ENCODE assay signal across 21 cellular contexts in genomic region chr14:88829685-88830302, GRCh38. TPM values are rescaled to one million over a fixed set of nuclear protein-coding genes. Genes with fewer than 3 reads are reported as not detected.
DNase-seq lines count a peak whose midpoint lies in the region; ATAC-seq and TF ChIP-seq lines count a peak whose summit lies in the region.
"Had no signal": no experiment of that assay in that cellular context is flagged by ENCODE, and none has a peak within 500 bp of the region (broad histone marks: within the 10 kb centered on the region; RNA-seq: fewer than 3 reads in every experiment).

No MANE protein-coding gene starts in this region.

- ATAC-seq in right lobe of liver (peak in 1 of 4 donors; percentile 18), GM21381 (IDR thresholded peaks at IDR 0.05; ENCODE audit: unreplicated experiment) (no peak)
- ATAC-seq: esophagus mucosa; left lung; mucosa of descending colon; right cardiac atrium; stimulated activated naive CD8-positive, alpha-beta T cell treated with anti-CD3 and anti-CD28 coated beads, Interleukin-15, Interleukin-2, amounts not matched to agents 100 U/mL and 50 U/mL, for 24 hours; T-helper 17 cell had no signal

- 62% methylated on average over 4 of the region's 4 CpGs for WGBS in right lobe of liver (ENCODE audit: insufficient coverage, low coverage, low lambda C conversion rate, missing lambda C conversion rate)
- 76 to 87% methylated on average over 3 to 4 of the region's 4 CpGs for WGBS in transverse colon (ENCODE audit: low coverage in 1 of 2), 2 donors

- H3K27me3 ChIP-seq in Karpas-422 (ENCODE audit: low read length) = no peaks in the 10 kb centered on the region
- no peaks in the 10 kb centered on the region for H3K27me3 ChIP-seq in WERI-Rb-1 (ENCODE audit: insufficient read depth, low read depth, severe bottlenecking)
- H3K27me3 ChIP-seq in right lobe of liver = no peaks in the 10 kb centered on the region
- H3K27me3 ChIP-seq in transverse colon = no peaks in the 10 kb centered on the region
- H3K27me3 ChIP-seq: left lung had no signal

- no peaks in the 10 kb centered on the region for H3K9me2 ChIP-seq in Karpas-422 (replicated peaks; ENCODE audit: insufficient read depth, low read length)

- H3K9ac ChIP-seq in Karpas-422 (ENCODE audit: low read length) = no peak overlapping the region

- H3K36me3 ChIP-seq in Karpas-422 (ENCODE audit: insufficient read depth, low read length) (no peaks in the 10 kb centered on the region), WERI-Rb-1 (peaks cover 6% of the 10 kb centered on the region), right lobe of liver (no peaks in the 10 kb centered on the region), transverse colon (no peaks in the 10 kb centered on the region)
- H3K36me3 ChIP-seq: left lung had no signal

- H3K9me3 ChIP-seq in Karpas-422 (ENCODE audit: low read length) (no peaks in the 10 kb centered on the region), WERI-Rb-1 (ENCODE audit: severe bottlenecking) (no peaks in the 10 kb centered on the region), right lobe of liver (no peaks in the 10 kb centered on the region), transverse colon (no peaks in the 10 kb centered on the region)
- H3K9me3 ChIP-seq: left lung, mucosa of descending colon had no signal

- peaks cover 17% of the 10 kb centered on the region for H4K20me1 ChIP-seq in Karpas-422 (ENCODE audit: insufficient read depth, low read depth, low read length)

- peak; percentile 21 to 46 for DNase-seq in AML-193 (lab: John Stamatoyannopoulos, UW)
- no peak for DNase-seq in Karpas-422
- DNase-seq in WERI-Rb-1 = peak; percentile 57
- no peak for DNase-seq in right lobe of liver
- DNase-seq in activated CD4-positive, alpha-beta T cell treated with anti-CD3 and anti-CD28 coated beads for 1 hour = no peak
- no peak for DNase-seq in transverse colon
- no peak for DNase-seq in hepatic stellate cell (ENCODE audit: low spot score)
- DNase-seq: activated B cell treated with CpG ODN at 0.5 μM for 24 hours; activated CD8-positive, alpha-beta memory T cell treated with anti-CD3 and anti-CD28 coated beads for 24 hours; CD8-positive, alpha-beta memory T cell; left lung; mucosa of descending colon; NCI-H1694; NCI-H446; right cardiac atrium; SHP77 treated with DMSO at 0.1 percent for 48 hours; stimulated activated naive CD8-positive, alpha-beta T cell treated with anti-CD3 and anti-CD28 coated beads, Interleukin-15, Interleukin-2, amounts not matched to agents 100 U/mL and 50 U/mL, for 24 hours; T-helper 17 cell had no signal

- in situ Hi-C loops in transverse colon (cut with MboI; ENCODE audit: low pct_ligation_motif_present in 1 of 4, low pct_unique_long_range_greater_than_20kb in 1 of 4, low sequenced_read_pairs in 3 of 4) = no loop called here

- H2AFZ ChIP-seq in Karpas-422 (ENCODE audit: low read length) = no peak overlapping the region

- no peak for TF ChIP-seq EP300 in transverse colon (IDR thresholded peaks at IDR 0.05; ENCODE audit: low read depth)

- TF ChIP-seq POLR2A in right lobe of liver (IDR thresholded peaks at IDR 0.05) (no peak), transverse colon (IDR thresholded peaks at IDR 0.05) (no peak)

- H3K4me1 ChIP-seq in Karpas-422 (ENCODE audit: low read length) = peaks cover 17% of the 10 kb centered on the region
- peaks cover 0 to 35% (median 7%) of the 10 kb centered on the region in 4 donors for H3K4me1 ChIP-seq in right lobe of liver
- peaks cover 0 to 17% (median 9%) of the 10 kb centered on the region in 4 donors for H3K4me1 ChIP-seq in transverse colon

- TF ChIP-seq CTCF in WERI-Rb-1 (IDR thresholded peaks at IDR 0.05; ENCODE audit: low read depth, low read length) (no peak), right lobe of liver (IDR thresholded peaks at IDR 0.05) (no peak), transverse colon (IDR thresholded peaks at IDR 0.05) (no peak)

- H3K4me2 ChIP-seq in Karpas-422 (ENCODE audit: low read depth, low read length, poor library complexity, severe bottlenecking) = peak overlapping the region; percentile 2

- H3K4me3 ChIP-seq in Karpas-422 (ENCODE audit: low read length) (no peak overlapping the region), WERI-Rb-1 (ENCODE audit: low read depth, low read length) (peak overlapping the region; percentile 39), right lobe of liver (peak overlapping the region in 1 of 3 donors; percentile 3), transverse colon (no peak overlapping the region)
- H3K4me3 ChIP-seq: left lung, mucosa of descending colon had no signal

- intact Hi-C loops in right lobe of liver (cut with DNase I) = no loop called here
- intact Hi-C loops in transverse colon (cut with DNase I; ENCODE audit: low total_unique reads) = no loop called here

- H3K27ac ChIP-seq in Karpas-422 (ENCODE audit: low read length) = no peak overlapping the region
- peak overlapping the region; percentile 89 for H3K27ac ChIP-seq in WERI-Rb-1
- H3K27ac ChIP-seq in right lobe of liver = peak overlapping the region; percentile 30 to 61 (median 52)
- H3K27ac ChIP-seq in transverse colon = no peak overlapping the region
- H3K27ac ChIP-seq: left lung had no signal

- no peaks in the 10 kb centered on the region for H3K79me2 ChIP-seq in Karpas-422 (ENCODE audit: low read length)

RNA-seq across cellular contexts. Expression of gene TTC8, which starts 5.3 kb away (rescaled TPM):
- 10.4 and 16.0 TPM in 2 replicates for total RNA-seq in Karpas-422 (2014; rRNA removed; shearing (Covaris generic); ENCODE audit: low replicate concordance)
- total RNA-seq in right lobe of liver (10 to 100 TPM in 4 of 6 experiments, 1 to 10 TPM in 2; 6.9 to 25.0 (median 11.1) TPM), transverse colon (10 to 100 TPM; 14.7 to 60.2 (median 17.0) TPM)

RNA-seq across cellular contexts. Expression of gene EML5, which starts 37.0 kb away (rescaled TPM):
- total RNA-seq in Karpas-422 (2014; rRNA removed; shearing (Covaris generic); ENCODE audit: low replicate concordance) = 0.37 and 0.79 TPM in 2 replicates
- 1 to 10 TPM in 1 of 6 experiments, under 1 TPM in 5; 0.07 to 1.7 (median 0.24) TPM for total RNA-seq in right lobe of liver
- 1 to 10 TPM in 3 of 4 donors, under 1 TPM in 1; 0.20 to 4.9 (median 1.7) TPM for total RNA-seq in transverse colon
- total RNA-seq: bronchial epithelial cell had no signal

Comparison
In these comparisons a context has a peak if more than half of its experiments do, and no peak if none do; other contexts are left out.
1. DNase-seq: peak in AML-193 (2 of 2) and WERI-Rb-1 (single experiment); none in Karpas-422 (single experiment), right lobe of liver (0 of 3), activated CD4-positive, alpha-beta T cell treated with anti-CD3 and anti-CD28 coated beads for 1 hour (single experiment), transverse colon (single experiment) and hepatic stellate cell (single experiment).
2. H3K27ac ChIP-seq: peak in WERI-Rb-1 (single experiment) and right lobe of liver (3 of 3); none in Karpas-422 (single experiment) and transverse colon (0 of 4).